15 cellular contexts compared by ENCODE assay signal in the genomic region with DNA sequence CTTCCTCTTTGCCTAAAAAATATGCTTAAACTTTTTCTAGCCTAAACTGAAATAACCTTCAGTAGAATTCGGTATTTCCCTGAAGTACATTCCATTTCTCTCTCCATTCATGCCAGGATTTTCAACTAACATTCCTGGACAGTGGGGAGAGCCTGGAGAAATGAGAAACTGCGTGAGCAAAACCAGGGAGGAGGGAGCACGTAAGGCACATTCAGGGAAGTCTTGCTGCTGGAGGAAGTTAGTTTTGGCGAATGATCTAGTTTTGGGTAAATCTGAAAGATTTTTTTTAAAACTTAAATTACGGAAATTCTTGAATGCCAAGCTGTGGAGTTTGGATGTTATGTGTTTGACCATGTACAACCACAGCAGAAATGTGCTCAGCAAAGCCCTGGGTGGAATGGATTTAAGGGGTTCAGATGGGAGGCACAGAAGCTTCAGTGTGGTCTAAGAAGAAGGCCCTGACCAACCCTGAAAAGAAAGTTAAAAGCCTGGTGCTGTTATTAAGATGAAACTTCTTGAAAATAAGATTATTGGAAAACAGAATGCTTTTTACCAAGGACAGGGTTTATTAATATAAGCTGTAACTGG.
DNase-seq lines count a peak whose midpoint lies in the region; ATAC-seq, FAIRE-seq and TF ChIP-seq lines count a peak whose summit lies in the region.
"Had no signal": no experiment of that assay in that cellular context is flagged by ENCODE, and none has a peak within 500 bp of the region (broad histone marks: within the 10 kb centered on the region; RNA-seq: fewer than 3 reads in every experiment).

No MANE protein-coding gene starts in this region.

- intact Hi-C loops in sigmoid colon (cut with DNase I): loop anchor here (5.0 to 10.0 kb wide), 3 partner anchors 35 to 578 kb away; partner anchors contain the start of gene ARSJ

- TF ChIP-seq CTCF in astrocyte of the spinal cord (IDR thresholded peaks at IDR 0.05; ENCODE audit: low read depth, low read length) (no peak), right atrium auricular region (IDR thresholded peaks at IDR 0.05) (no peak), sigmoid colon (IDR thresholded peaks at IDR 0.05) (no peak)

- FAIRE-seq in RCC 7860 (lab: Jason Lieb, UNC): no peak
- FAIRE-seq: TTC549 had no signal

- ATAC-seq in HG03520 (IDR thresholded peaks at IDR 0.05; ENCODE audit: unreplicated experiment): no peak
- ATAC-seq: natural killer cell treated with Interleukin-12 subunit alpha and Interleukin-12 subunit beta and Interleukin-15 and Interleukin-18, amount 100 ng/mL, for 72 hours had no signal

- TF ChIP-seq POLR2A in sigmoid colon (IDR thresholded peaks at IDR 0.05): no peak

- WGBS in sigmoid colon, 2 donors: 62 to 67% methylated on average over 5 of the region's 5 CpGs

- peak overlapping the region; percentile 3 to 13 for H3K27ac ChIP-seq in right atrium auricular region
- H3K27ac ChIP-seq in sigmoid colon: peak overlapping the region; percentile 43 to 66 (median 60)
- H3K27ac ChIP-seq: HL-60 had no signal

- no peak for TF ChIP-seq EP300 in sigmoid colon (IDR thresholded peaks at IDR 0.05)

- H3K9me3 ChIP-seq in right atrium auricular region (no peaks in the 10 kb centered on the region), sigmoid colon (no peaks in the 10 kb centered on the region)

- CTCF ChIA-PET in HEK293T (lab: Yijun Ruan, JAX): interaction anchor here (0.7 kb wide), 1 partner anchor 1298 kb away, joined by 4 read pairs; no protein-coding TSS in a partner anchor

- H3K36me3 ChIP-seq in right atrium auricular region (no peaks in the 10 kb centered on the region), sigmoid colon (no peaks in the 10 kb centered on the region)

- in situ Hi-C loops in astrocyte of the spinal cord (cut with HindIII; ENCODE audit: low sequenced_read_pairs): no loop called here

- H3K27me3 ChIP-seq in right atrium auricular region (no peaks in the 10 kb centered on the region), sigmoid colon (no peaks in the 10 kb centered on the region)

- no peaks in the 10 kb centered on the region for H3K4me1 ChIP-seq in right atrium auricular region
- H3K4me1 ChIP-seq in sigmoid colon: peaks cover 0 to 24% (median 18%) of the 10 kb centered on the region in 4 donors

- POLR2A ChIA-PET in HEK293T (lab: Yijun Ruan, JAX): no interaction called here

- no peak overlapping the region for H3K4me3 ChIP-seq in astrocyte of the spinal cord (ENCODE audit: low read depth, low read length)
- H3K4me3 ChIP-seq in right atrium auricular region: no peak overlapping the region
- H3K4me3 ChIP-seq in sigmoid colon: no peak overlapping the region

- DNase-seq in GM03348 (ENCODE audit: low spot score) (peak; percentile 85), astrocyte of the spinal cord (ENCODE audit: low read depth, low spot score) (peak; percentile 73), right atrium auricular region (ENCODE audit: low spot score) (no peak), sigmoid colon (no peak), LoVo (ENCODE audit: low spot score) (no peak), RCC 7860 (ENCODE audit: low spot score) (no peak), HEK293T (ENCODE audit: extremely low spot score) (no peak)
- DNase-seq: activated CD8-positive, alpha-beta memory T cell treated with anti-CD3 and anti-CD28 coated beads for 24 hours; effector CD4-positive, alpha-beta T cell; NCI-H1092; NCI-H446 had no signal

TF ChIP-seq in HEK293T, 16 proteins besides CTCF, POLR2A, EP300 and RAD21:
- no peak for TF ChIP-seq ZNF384 (IDR thresholded peaks at IDR 0.05)
- no peak for TF ChIP-seq BHLHE40 (IDR thresholded peaks at IDR 0.05; ENCODE audit: borderline replicate concordance)
- TF ChIP-seq TARDBP (IDR thresholded peaks at IDR 0.05): no peak
- TF ChIP-seq SUZ12 (IDR thresholded peaks at IDR 0.05): no peak
- TF ChIP-seq LEF1 (IDR thresholded peaks at IDR 0.05; ENCODE audit: borderline replicate concordance): no peak
- TF ChIP-seq ELF4 (IDR thresholded peaks at IDR 0.05): no peak
- TF ChIP-seq FOXA1 (IDR thresholded peaks at IDR 0.05): no peak
- no peak for TF ChIP-seq FOXM1 (IDR thresholded peaks at IDR 0.05; ENCODE audit: borderline replicate concordance)
- TF ChIP-seq, protein P1, sequence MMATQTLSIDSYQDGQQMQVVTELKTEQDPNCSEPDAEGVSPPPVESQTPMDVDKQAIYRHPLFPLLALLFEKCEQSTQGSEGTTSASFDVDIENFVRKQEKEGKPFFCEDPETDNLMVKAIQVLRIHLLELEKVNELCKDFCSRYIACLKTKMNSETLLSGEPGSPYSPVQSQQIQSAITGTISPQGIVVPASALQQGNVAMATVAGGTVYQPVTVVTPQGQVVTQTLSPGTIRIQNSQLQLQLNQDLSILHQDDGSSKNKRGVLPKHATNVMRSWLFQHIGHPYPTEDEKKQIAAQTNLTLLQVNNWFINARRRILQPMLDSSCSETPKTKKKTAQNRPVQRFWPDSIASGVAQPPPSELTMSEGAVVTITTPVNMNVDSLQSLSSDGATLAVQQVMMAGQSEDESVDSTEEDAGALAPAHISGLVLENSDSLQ (IDR thresholded peaks at IDR 0.05): no peak
- TF ChIP-seq L3MBTL2 (conservative IDR thresholded peaks at IDR 0.05): no peak
- TF ChIP-seq SP1 (IDR thresholded peaks at IDR 0.05): no peak
- TF ChIP-seq FOXK2 (IDR thresholded peaks at IDR 0.05): no peak

Comparison
In these comparisons a context has a peak if more than half of its experiments do, and no peak if none do; other contexts are left out.
1. DNase-seq: peak in GM03348 (single experiment) and astrocyte of the spinal cord (single experiment); none in right atrium auricular region (single experiment), sigmoid colon (single experiment), LoVo (single experiment), RCC 7860 (single experiment) and HEK293T (single experiment).